Comparison of ENCODE assay signal across 2 cellular contexts in genomic region chr6:90119618-90120017, GRCh38.
A peak's percentile ranks its signal among the peaks of the same experiment; 100 is the strongest.
TF ChIP-seq lines count a peak whose summit lies in the region.

No MANE protein-coding gene starts in this region.

TF ChIP-seq in HepG2, 621 proteins besides CTCF, POLR2A, EP300 and RAD21 (continued from another document):
- peak; percentile 81 to 91 for TF ChIP-seq MAFK (conservative IDR thresholded peaks at IDR 0.05 in 1 of 2, IDR thresholded peaks at IDR 0.05 in 1 of 2; ENCODE audit: low read length in 2 of 2)
- TF ChIP-seq MAFF (IDR thresholded peaks at IDR 0.05; ENCODE audit: low read depth, low read length): peak; percentile 87

TF ChIP-seq in K562, 482 proteins besides CTCF, POLR2A, EP300 and RAD21 (continued from another document):
- no peak for TF ChIP-seq BMI1 (IDR thresholded peaks at IDR 0.05; ENCODE audit: low read length)
- TF ChIP-seq DMBX1 (CRISPR knock-in tag; IDR thresholded peaks at IDR 0.05; ENCODE audit: borderline replicate concordance): no peak
- TF ChIP-seq, protein P1, sequence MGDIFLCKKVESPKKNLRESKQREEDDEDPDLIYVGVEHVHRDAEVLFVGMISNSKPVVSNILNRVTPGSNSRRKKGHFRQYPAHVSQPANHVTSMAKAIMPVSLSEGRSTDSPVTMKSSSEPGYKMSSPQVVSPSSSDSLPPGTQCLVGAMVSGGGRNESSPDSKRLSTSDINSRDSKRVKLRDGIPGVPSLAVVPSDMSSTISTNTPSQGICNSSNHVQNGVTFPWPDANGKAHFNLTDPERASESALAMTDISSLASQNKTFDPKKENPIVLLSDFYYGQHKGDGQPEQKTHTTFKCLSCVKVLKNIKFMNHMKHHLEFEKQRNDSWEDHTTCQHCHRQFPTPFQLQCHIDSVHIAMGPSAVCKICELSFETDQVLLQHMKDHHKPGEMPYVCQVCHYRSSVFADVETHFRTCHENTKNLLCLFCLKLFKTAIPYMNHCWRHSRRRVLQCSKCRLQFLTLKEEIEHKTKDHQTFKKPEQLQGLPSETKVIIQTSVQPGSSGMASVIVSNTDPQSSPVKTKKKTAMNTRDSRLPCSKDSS (IDR thresholded peaks at IDR 0.05; ENCODE audit: low read depth, partially characterized antibody): no peak
- TF ChIP-seq, protein P2, sequence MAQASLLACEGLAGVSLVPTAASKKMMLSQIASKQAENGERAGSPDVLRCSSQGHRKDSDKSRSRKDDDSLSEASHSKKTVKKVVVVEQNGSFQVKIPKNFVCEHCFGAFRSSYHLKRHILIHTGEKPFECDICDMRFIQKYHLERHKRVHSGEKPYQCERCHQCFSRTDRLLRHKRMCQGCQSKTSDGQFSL (CRISPR knock-in tag; IDR thresholded peaks at IDR 0.05): no peak
- TF ChIP-seq, protein P2 (tag; IDR thresholded peaks at IDR 0.05): no peak
- TF ChIP-seq MCM5 (IDR thresholded peaks at IDR 0.05; ENCODE audit: low read depth): no peak
- TF ChIP-seq ZNF316 (IDR thresholded peaks at IDR 0.05): peak; percentile 86
- peak; percentile 71 for TF ChIP-seq MAFG (tag; conservative IDR thresholded peaks at IDR 0.05)
- TF ChIP-seq MAFF (IDR thresholded peaks at IDR 0.05; ENCODE audit: low read length): peak; percentile 76
- TF ChIP-seq C11orf30 (IDR thresholded peaks at IDR 0.05; ENCODE audit: low read depth): peak; percentile 66; the same call in 1 of the 2 replicates
